In the genomic region with DNA sequence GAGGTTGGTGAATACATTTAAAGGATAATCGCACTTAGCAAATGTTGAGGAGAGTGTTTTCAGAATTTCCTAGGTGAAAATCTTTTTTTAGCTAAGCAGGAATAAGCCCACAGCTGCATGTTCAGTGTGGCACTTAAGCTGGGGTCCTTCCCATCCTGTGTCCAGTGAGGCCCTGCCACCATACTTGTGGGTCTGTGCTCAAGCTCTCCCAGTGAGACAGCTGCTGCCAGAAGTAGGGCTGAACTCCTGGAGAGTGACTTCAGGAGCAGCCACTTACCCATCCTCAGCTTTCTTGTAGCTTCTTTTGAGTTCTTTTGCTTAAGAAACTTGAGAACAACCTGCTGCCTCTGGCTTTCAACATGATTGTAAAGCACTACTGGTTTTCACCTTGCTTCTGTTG, we compare ENCODE assay signal across 16 cellular contexts.
DNase-seq lines count a peak whose midpoint lies in the region; ATAC-seq and TF ChIP-seq lines count a peak whose summit lies in the region.
"Had no signal": no experiment of that assay in that cellular context is flagged by ENCODE, and none has a peak within 500 bp of the region (broad histone marks: within the 10 kb centered on the region; RNA-seq: fewer than 3 reads in every experiment).

No MANE protein-coding gene starts in this region.

- H3K9me2 ChIP-seq in GM23338 (ENCODE audit: insufficient read depth) = no peaks in the 10 kb centered on the region

- ATAC-seq in GM23338 = no peak; the same call in 2 of the 3 replicates
- ATAC-seq: HepG2 had no signal

- no peak overlapping the region for H3K4me3 Mint-ChIP-seq in GM23338
- no peak overlapping the region for H3K4me3 Mint-ChIP-seq in H9
- H3K4me3 Mint-ChIP-seq in endodermal cell = no peak overlapping the region
- H3K4me3 Mint-ChIP-seq: CD4-positive, alpha-beta T cell; IgD-negative memory B cell had no signal

- no peaks in the 10 kb centered on the region for H3K23me2 ChIP-seq in H9 (ENCODE audit: insufficient read length, low read depth, low read length, poor library complexity, severe bottlenecking)

- H2BK20ac ChIP-seq in H9 (ENCODE audit: low read depth, low read length, poor library complexity, severe bottlenecking) = no peak overlapping the region

- H3K9ac ChIP-seq in H9 (ENCODE audit: extremely low read depth, insufficient read length, low read length) (no peak overlapping the region), endodermal cell (ENCODE audit: extremely low read depth, low read length, poor library complexity, severe bottlenecking) (no peak overlapping the region)

- H2AK5ac ChIP-seq in H9 (ENCODE audit: insufficient read length, low read length) = no peak overlapping the region

- no peak overlapping the region for H3K4ac ChIP-seq in H9 (ENCODE audit: low read depth, low read length)

- no peak overlapping the region for H4K5ac ChIP-seq in H9 (ENCODE audit: insufficient read length, low read depth, low read length)

- no CpG with 5 or more reads among the region's 1 CpG for WGBS in H9 (ENCODE audit: extremely low coverage, insufficient read length, low lambda C conversion rate)
- 97% methylated on average over 1 of the region's 1 CpG; no CpG with 5 or more reads in 1 of the 2 experiments for WGBS in endodermal cell (ENCODE audit: insufficient coverage in 1 of 2, insufficient read length in 1 of 2), 2 experiments

- H3K4me1 ChIP-seq in GM23338 (ENCODE audit: insufficient read depth) (peaks cover 9% of the 10 kb centered on the region; the same call in 1 of the 2 replicates), H9 (ENCODE audit: insufficient read depth, low read length) (peaks cover 3% of the 10 kb centered on the region; the same call in 1 of the 2 replicates), endodermal cell (ENCODE audit: control insufficient read depth, insufficient read depth, low read length) (no peaks in the 10 kb centered on the region)
- H3K4me1 ChIP-seq: BE2C, Caco-2 had no signal

- no peak overlapping the region for H2BK5ac ChIP-seq in H9 (ENCODE audit: insufficient read length, low read length)

- no peaks in the 10 kb centered on the region for H4K20me1 ChIP-seq in GM23338 (replicated peaks; ENCODE audit: insufficient read depth)
- H4K20me1 ChIP-seq in H9 (ENCODE audit: control insufficient read depth, insufficient read depth, insufficient read length) = no peaks in the 10 kb centered on the region

- H3K27ac ChIP-seq in GM23338 (ENCODE audit: low read depth) (0 out of 2 replicates have a peak overlapping the region, but pooled peaks have one; percentile 27), H9 (ENCODE audit: insufficient read length, low read depth, low read length) (no peak overlapping the region), endodermal cell (ENCODE audit: low read depth, low read length) (no peak overlapping the region)

- no peak overlapping the region for H2AFZ ChIP-seq in GM23338
- no peak overlapping the region for H2AFZ ChIP-seq in H9 (ENCODE audit: low read length)

- H3K14ac ChIP-seq in H9 (ENCODE audit: insufficient read depth, low read length) = no peak overlapping the region

- H3F3A ChIP-seq in GM23338 (replicated peaks; ENCODE audit: low read depth) = no peaks in the 10 kb centered on the region

- DNase-seq in GM23338 (ENCODE audit: low spot score) = no peak
- peak; percentile 28 for DNase-seq in LHCN-M2 (ENCODE audit: low read depth)
- peak; percentile 64 for DNase-seq in myocyte (ENCODE audit: low read depth)
- no peak for DNase-seq in activated CD8-positive, alpha-beta memory T cell treated with anti-CD3 and anti-CD28 coated beads, Interleukin-2, amount 50 U/mL, for 4 hours
- DNase-seq in H9 = no peak
- no peak for DNase-seq in endodermal cell
- DNase-seq: ACHN; BE2C; C1 segment of cervical spinal cord; Caco-2; CD4-positive, alpha-beta T cell; GDM1; GOT3; H7 had no signal

- H3K9me3 Mint-ChIP-seq in GM23338 = no peaks in the 10 kb centered on the region
- no peaks in the 10 kb centered on the region for H3K9me3 Mint-ChIP-seq in H9
- no peaks in the 10 kb centered on the region for H3K9me3 Mint-ChIP-seq in endodermal cell
- H3K9me3 Mint-ChIP-seq: CD4-positive, alpha-beta T cell; IgD-negative memory B cell had no signal

- H3K4me1 Mint-ChIP-seq in GM23338 = peaks cover 11% of the 10 kb centered on the region
- peaks cover 10 to 12% of the 10 kb centered on the region in 2 experiments for H3K4me1 Mint-ChIP-seq in H9
- H3K4me1 Mint-ChIP-seq in endodermal cell = no peaks in the 10 kb centered on the region
- H3K4me1 Mint-ChIP-seq: IgD-negative memory B cell had no signal

- no peak overlapping the region for H2BK15ac ChIP-seq in H9 (ENCODE audit: low read depth, low read length)

- no peak overlapping the region for H2BK120ac ChIP-seq in H9 (ENCODE audit: low read depth, low read length, poor library complexity, severe bottlenecking)

- H3K4me2 ChIP-seq in GM23338 (no peak overlapping the region), H9 (ENCODE audit: insufficient read depth, insufficient read length, low read length) (no peak overlapping the region)

- H3K27ac Mint-ChIP-seq in GM23338 (no peak overlapping the region), H9 (no peak overlapping the region), endodermal cell (no peak overlapping the region)
- H3K27ac Mint-ChIP-seq: CD4-positive, alpha-beta T cell; IgD-negative memory B cell had no signal

- H3T11ph ChIP-seq in H9 (ENCODE audit: low read length) = no peak overlapping the region

- H3K36me3 ChIP-seq in GM23338 (ENCODE audit: insufficient read depth) = no peaks in the 10 kb centered on the region
- H3K36me3 ChIP-seq in endodermal cell (ENCODE audit: control insufficient read depth, insufficient read depth, low read length) = peaks cover 3% of the 10 kb centered on the region
- H3K36me3 ChIP-seq: BE2C had no signal

- TF ChIP-seq CTCF in GM23338 (conservative IDR thresholded peaks at IDR 0.05; ENCODE audit: low read depth in 2 of 2) (no peak), H9 (conservative IDR thresholded peaks at IDR 0.05) (no peak), endodermal cell (conservative IDR thresholded peaks at IDR 0.05) (no peak)

- no peak overlapping the region for H3K56ac ChIP-seq in H9 (ENCODE audit: insufficient read length, low read depth, low read length)

- H3K23ac ChIP-seq in H9 (ENCODE audit: insufficient read length, low read depth, low read length) = no peak overlapping the region

- no peaks in the 10 kb centered on the region for H3K79me2 ChIP-seq in GM23338 (replicated peaks; ENCODE audit: insufficient read depth)
- H3K79me2 ChIP-seq in H9 (ENCODE audit: insufficient read depth, low read length) = no peaks in the 10 kb centered on the region

- H3K9me3 ChIP-seq in H9 (ENCODE audit: control insufficient read depth, low read depth, low read length) (no peaks in the 10 kb centered on the region), endodermal cell (ENCODE audit: control insufficient read depth, low read length) (no peaks in the 10 kb centered on the region)
- H3K9me3 ChIP-seq: BE2C, Caco-2 had no signal

- H3K36me3 Mint-ChIP-seq in GM23338 (ENCODE audit: low read depth) (no peaks in the 10 kb centered on the region; the same call in 2 of the 3 replicates), H9 (ENCODE audit: insufficient read depth in 1 of 3, low read depth in 3 of 3) (no peaks in the 10 kb centered on the region), endodermal cell (ENCODE audit: low read depth) (peaks cover 18% of the 10 kb centered on the region)

- H3K4me3 ChIP-seq in GM23338 = no peak overlapping the region
- H3K4me3 ChIP-seq in endodermal cell (ENCODE audit: low read length) = no peak overlapping the region

- no peak overlapping the region for H4K8ac ChIP-seq in H9 (replicated peaks; ENCODE audit: insufficient read length, low read depth, low read length)

- H3K79me1 ChIP-seq in H9 (ENCODE audit: insufficient read depth, low read depth, low read length, poor library complexity, severe bottlenecking) = no peaks in the 10 kb centered on the region

- no peak overlapping the region for H4K91ac ChIP-seq in H9 (ENCODE audit: insufficient read length, low read depth, low read length)

- H3K27me3 ChIP-seq in GM23338 (ENCODE audit: insufficient read depth) (no peaks in the 10 kb centered on the region), H9 (ENCODE audit: insufficient read depth, low read length) (no peaks in the 10 kb centered on the region), endodermal cell (ENCODE audit: control insufficient read depth, insufficient read depth, low read length, poor library complexity, severe bottlenecking) (no peaks in the 10 kb centered on the region)
- H3K27me3 ChIP-seq: BE2C had no signal

- H3K27me3 Mint-ChIP-seq in GM23338 (ENCODE audit: insufficient read depth, low read depth, poor library complexity) = no peaks in the 10 kb centered on the region
- no peaks in the 10 kb centered on the region for H3K27me3 Mint-ChIP-seq in H9 (ENCODE audit: low read depth)
- no peaks in the 10 kb centered on the region for H3K27me3 Mint-ChIP-seq in endodermal cell (ENCODE audit: insufficient read depth)
- H3K27me3 Mint-ChIP-seq: CD4-positive, alpha-beta T cell; IgD-negative memory B cell had no signal

- H2BK12ac ChIP-seq in H9 (ENCODE audit: insufficient read length, low read depth, low read length) = no peak overlapping the region

- no peak overlapping the region for H3K18ac ChIP-seq in H9 (ENCODE audit: insufficient read length, low read depth, low read length)

TF ChIP-seq in GM23338, 12 proteins besides CTCF, POLR2A, EP300 and RAD21 (continues in another document):
- no peak for TF ChIP-seq NANOG (IDR thresholded peaks at IDR 0.05; ENCODE audit: borderline replicate concordance)
- no peak for TF ChIP-seq POLR2AphosphoS5 (IDR thresholded peaks at IDR 0.05; ENCODE audit: low read depth)

Comparison
In these comparisons a context has a peak if more than half of its experiments do, and no peak if none do; other contexts are left out.
1. DNase-seq: peak in LHCN-M2 (single experiment) and myocyte (single experiment); none in GM23338 (single experiment), activated CD8-positive, alpha-beta memory T cell treated with anti-CD3 and anti-CD28 coated beads, Interleukin-2, amount 50 U/mL, for 4 hours (single experiment), H9 (single experiment) and endodermal cell (single experiment).